In the genomic region with DNA sequence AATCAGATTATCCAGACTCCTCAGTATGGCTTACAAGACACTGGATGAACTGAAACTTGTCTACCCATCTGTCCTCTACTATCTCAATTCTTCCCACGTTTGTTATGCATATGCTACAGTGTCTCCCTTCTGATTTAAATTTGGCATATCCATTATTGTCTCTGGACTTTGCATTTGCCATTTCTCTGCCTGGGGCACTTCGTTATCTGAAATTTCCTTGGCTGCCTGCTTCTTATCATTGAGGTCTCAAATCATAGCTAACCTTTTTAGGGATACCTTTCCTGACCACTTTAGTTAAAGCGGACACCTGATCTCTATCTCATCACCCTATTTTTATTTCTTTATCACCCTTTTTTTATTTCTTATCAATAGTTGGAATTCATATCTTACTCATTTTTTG, we compare ENCODE assay signal across 26 cellular contexts.
"Had no signal": no experiment of that assay in that cellular context is flagged by ENCODE, and none has a peak within 500 bp of the region (broad histone marks: within the 10 kb centered on the region; RNA-seq: fewer than 3 reads in every experiment).

No MANE protein-coding gene starts in this region.

- ATAC-seq: left cardiac atrium; left lobe of liver; lower lobe of right lung; natural killer cell; psoas muscle; stimulated activated memory B cell treated with anti-CD40 and anti-IgM and Interleukin-4, amounts not matched to agents 10 μg/mL and 1 μg/mL and 100 μg/mL, for 72 hours had no signal

- H3K79me2 ChIP-seq: parathyroid adenoma had no signal

- H3K9ac ChIP-seq: neural progenitor cell, parathyroid adenoma had no signal

- H3K4me2 ChIP-seq: neural progenitor cell had no signal

- H3K9me3 ChIP-seq: lower lobe of right lung, neutrophil, psoas muscle, sigmoid colon, suprapubic skin, thoracic aorta, tibial artery, vagina had no signal

- H3K4me3 ChIP-seq: lower lobe of right lung, neural progenitor cell, psoas muscle, sigmoid colon, suprapubic skin, thoracic aorta, tibial artery, vagina had no signal

- H3K27ac ChIP-seq: lower lobe of right lung, neural progenitor cell, neutrophil, parathyroid adenoma, psoas muscle, sigmoid colon, suprapubic skin, thoracic aorta, tibial artery, vagina had no signal

- H3K36me3 ChIP-seq: lower lobe of right lung, neural progenitor cell, neutrophil, sigmoid colon, suprapubic skin, thoracic aorta, tibial artery, vagina had no signal

- H3K27me3 ChIP-seq: neutrophil, sigmoid colon, tibial artery, vagina had no signal

- DNase-seq: hippocampal formation; kidney glomerular epithelial cell; left cardiac atrium; lower lobe of right lung; mammary epithelial cell; mesenchymal stem cell; naive B cell; natural killer cell; nephron progenitor cell; occipital lobe; psoas muscle; sigmoid colon; small intestine; stimulated activated CD4-positive, alpha-beta T cell treated with anti-CD3 and anti-CD28 coated beads, Interleukin-1b, Interleukin-23, amount 100 ng/mL, for 48 hours; stimulated activated CD4-positive, alpha-beta T cell treated with anti-CD3 and anti-CD28 coated beads, Interleukin-2, amount 100 ng/mL, for 48 hours; stimulated activated CD4-positive, alpha-beta T cell treated with anti-CD3 and anti-CD28 coated beads, Interleukin-4, amount 100 ng/mL, for 4 hours; stimulated activated CD8-positive, alpha-beta memory T cell treated with anti-CD3 and anti-CD28 coated beads, Interleukin-4, amount 100 ng/mL, for 48 hours; tibial artery had no signal

- H3K4me1 ChIP-seq: lower lobe of right lung, neural progenitor cell, parathyroid adenoma, psoas muscle, sigmoid colon, suprapubic skin, tibial artery, vagina had no signal

- H2AFZ ChIP-seq: neural progenitor cell, parathyroid adenoma had no signal
